Comparison of ENCODE assay signal across 2 cellular contexts in genomic region chr19:48822514-48822913, GRCh38.
A peak's percentile ranks its signal among the peaks of the same experiment; 100 is the strongest.
TF ChIP-seq lines count a peak whose summit lies in the region.

No MANE protein-coding gene starts in this region.

TF ChIP-seq in HEK293, 187 proteins besides CTCF, POLR2A, EP300 and RAD21 (continued from another document and continues in another):
- no peak for TF ChIP-seq SP3 (tag by site-specific recombination; IDR thresholded peaks at IDR 0.05)
- TF ChIP-seq ZNF394 (tag by site-specific recombination; IDR thresholded peaks at IDR 0.05; ENCODE audit: borderline replicate concordance): no peak
- no peak for TF ChIP-seq ZBTB7A (tag by site-specific recombination; IDR thresholded peaks at IDR 0.05; ENCODE audit: low read depth)
- TF ChIP-seq BCL6B (tag by site-specific recombination; IDR thresholded peaks at IDR 0.05): peak; percentile 1; the same call in 1 of the 2 replicates
- TF ChIP-seq ZNF239 (tag by site-specific recombination; IDR thresholded peaks at IDR 0.05): no peak; the same call in 1 of the 2 replicates
- no peak for TF ChIP-seq PRDM2 (tag by site-specific recombination; IDR thresholded peaks at IDR 0.05; ENCODE audit: borderline replicate concordance)
- TF ChIP-seq ZBTB26 (tag by site-specific recombination; optimal IDR thresholded peaks at IDR 0.05): no peak
- TF ChIP-seq ZNF530 (tag by site-specific recombination; IDR thresholded peaks at IDR 0.05; ENCODE audit: low read depth): no peak; the same call in 1 of the 2 replicates
- TF ChIP-seq ZBTB20 (tag by site-specific recombination; IDR thresholded peaks at IDR 0.05): no peak; the same call in 1 of the 2 replicates
- peak; percentile 26; the same call in 1 of the 2 replicates for TF ChIP-seq ZNF211 (tag by site-specific recombination; IDR thresholded peaks at IDR 0.05; ENCODE audit: low read depth)
- TF ChIP-seq ZNF610 (tag by site-specific recombination; IDR thresholded peaks at IDR 0.05; ENCODE audit: borderline replicate concordance): no peak
- TF ChIP-seq ZNF138 (tag by site-specific recombination; IDR thresholded peaks at IDR 0.05; ENCODE audit: borderline replicate concordance): no peak
- TF ChIP-seq ZNF280D (tag by site-specific recombination; IDR thresholded peaks at IDR 0.05): no peak
- TF ChIP-seq KLF8 (tag by site-specific recombination; IDR thresholded peaks at IDR 0.05): no peak
- TF ChIP-seq ZNF558 (tag by site-specific recombination; IDR thresholded peaks at IDR 0.05): no peak

TF ChIP-seq in WTC11, 78 proteins besides CTCF, POLR2A, EP300 and RAD21 (continued from another document):
- TF ChIP-seq ZNF281 (CRISPR knock-in tag; IDR thresholded peaks at IDR 0.05) (no peak), GRHL2 (CRISPR knock-in tag; IDR thresholded peaks at IDR 0.05; ENCODE audit: insufficient replicate concordance, severe bottlenecking) (no peak)
